1 cellular context compared by ENCODE assay signal in genomic region chr1:169546087-169546995, GRCh38.
TF ChIP-seq lines count a peak whose summit lies in the region.

No MANE protein-coding gene starts in this region.

TF ChIP-seq in SK-N-SH treated with all-trans-retinoic acid at 6 μM for 48 hours, 23 proteins besides CTCF, POLR2A, EP300 and RAD21 (continued from another document):
- TF ChIP-seq TOX (CRISPR knock-in tag; IDR thresholded peaks at IDR 0.05; ENCODE audit: borderline replicate concordance) = no peak
- no peak for TF ChIP-seq BACH2 (CRISPR knock-in tag; IDR thresholded peaks at IDR 0.05; ENCODE audit: borderline replicate concordance)
- TF ChIP-seq OSR1 (CRISPR knock-in tag; IDR thresholded peaks at IDR 0.05) = no peak
- TF ChIP-seq POU6F1 (CRISPR knock-in tag; IDR thresholded peaks at IDR 0.05; ENCODE audit: borderline replicate concordance, low read depth) = no peak
- no peak for TF ChIP-seq ZFP30 (CRISPR knock-in tag; IDR thresholded peaks at IDR 0.05)
- no peak for TF ChIP-seq ZC3H10 (CRISPR knock-in tag; IDR thresholded peaks at IDR 0.05)
- TF ChIP-seq ZNF70 (CRISPR knock-in tag; IDR thresholded peaks at IDR 0.05) = no peak
- TF ChIP-seq SNAI2 (CRISPR knock-in tag; IDR thresholded peaks at IDR 0.05) = no peak
- TF ChIP-seq ZNF565 (CRISPR knock-in tag; conservative IDR thresholded peaks at IDR 0.05; ENCODE audit: low read depth) = no peak
- TF ChIP-seq CSRNP3 (CRISPR knock-in tag; IDR thresholded peaks at IDR 0.05) = no peak
TF ChIP-seq in SK-N-SH treated with all-trans-retinoic acid at 6 μM for 48 hours: peak in this region for 0.
